ENCODE assay signal across 17 cellular contexts in genomic region chr17:28468781-28469180, GRCh38. TPM values are rescaled to one million over a fixed set of nuclear protein-coding genes. Genes with fewer than 3 reads are reported as not detected.
DNase-seq lines count a peak whose midpoint lies in the region; ATAC-seq and TF ChIP-seq lines count a peak whose summit lies in the region.
"Had no signal": no experiment of that assay in that cellular context is flagged by ENCODE, and none has a peak within 500 bp of the region (broad histone marks: within the 10 kb centered on the region; RNA-seq: fewer than 3 reads in every experiment).

No MANE protein-coding gene starts in this region.

- peaks cover 0 to 6% of the 10 kb centered on the region in 2 donors for H3K27me3 ChIP-seq in left lung

- peaks cover 14% of the 10 kb centered on the region for H3K4me1 Mint-ChIP-seq in activated CD8-positive, alpha-beta T cell treated with anti-CD3 and anti-CD28 coated beads for 36 hours (ENCODE audit: low read depth)
- H3K4me1 Mint-ChIP-seq in activated CD8-positive, alpha-beta T cell treated with anti-CD3 and anti-CD28 coated beads, Interleukin-2, amount 10 ng/mL, durations not matched to agents 7 days and 5 days (ENCODE audit: low read depth), result peaks cover 10% of the 10 kb centered on the region

- intact Hi-C loops in activated CD8-positive, alpha-beta T cell treated with anti-CD3 and anti-CD28 coated beads for 36 hours (cut with micrococcal nuclease), result no loop called here
- intact Hi-C loops in left lung (cut with DNase I), result no loop called here

- H3K9me3 ChIP-seq in left lung, result no peaks in the 10 kb centered on the region

- peaks cover 4% of the 10 kb centered on the region for H3K27me3 Mint-ChIP-seq in activated CD8-positive, alpha-beta T cell treated with anti-CD3 and anti-CD28 coated beads for 36 hours
- no peaks in the 10 kb centered on the region for H3K27me3 Mint-ChIP-seq in activated CD8-positive, alpha-beta T cell treated with anti-CD3 and anti-CD28 coated beads, Interleukin-2, amount 10 ng/mL, durations not matched to agents 7 days and 5 days (ENCODE audit: low read depth)

- no peaks in the 10 kb centered on the region for H3K36me3 ChIP-seq in left lung

- H3K27ac Mint-ChIP-seq in activated CD8-positive, alpha-beta T cell treated with anti-CD3 and anti-CD28 coated beads for 36 hours, result no peak overlapping the region
- H3K27ac Mint-ChIP-seq in activated CD8-positive, alpha-beta T cell treated with anti-CD3 and anti-CD28 coated beads, Interleukin-2, amount 10 ng/mL, durations not matched to agents 7 days and 5 days, result no peak overlapping the region
- H3K27ac Mint-ChIP-seq: T-helper 1 cell treated with Interleukin-12 subunit alpha and Interleukin-12 subunit beta and Interleukin-4 antibody, amounts not matched to agents 30 μg/mL and 1 μg/mL, for 36 hours had no signal

- no peak overlapping the region for H3K27ac ChIP-seq in left lung

- no peak for TF ChIP-seq CTCF in activated CD8-positive, alpha-beta T cell treated with anti-CD3 and anti-CD28 coated beads for 36 hours (IDR thresholded peaks at IDR 0.05)
- TF ChIP-seq CTCF in left lung (IDR thresholded peaks at IDR 0.05), result no peak

- H3K4me3 ChIP-seq in left lung, result no peak overlapping the region

- ATAC-seq in activated CD8-positive, alpha-beta T cell treated with anti-CD3 and anti-CD28 coated beads for 36 hours, result peak; percentile 74
- ATAC-seq in activated CD8-positive, alpha-beta T cell treated with anti-CD3 and anti-CD28 coated beads, Interleukin-2, amount 10 ng/mL, durations not matched to agents 7 days and 5 days, result no peak
- ATAC-seq in HG03175 (IDR thresholded peaks at IDR 0.05; ENCODE audit: unreplicated experiment) (peak; percentile 65), left lung (peak; percentile 43)

- CTCF ChIA-PET in activated CD8-positive, alpha-beta T cell treated with anti-CD3 and anti-CD28 coated beads for 36 hours (lab: Charles Lee), result no interaction called here
- CTCF ChIA-PET in activated CD8-positive, alpha-beta T cell treated with anti-CD3 and anti-CD28 coated beads, Interleukin-2, amount 10 ng/mL, durations not matched to agents 7 days and 5 days (lab: Charles Lee), result interaction anchor here (2.0 kb wide), 1 partner anchor 52 kb away, joined by 5 read pairs; no protein-coding TSS in a partner anchor
- CTCF ChIA-PET in HEK293T (lab: Yijun Ruan, JAX), result interaction anchor here (0.5 kb wide), 1 partner anchor 130 kb away, joined by 4 read pairs; no protein-coding TSS in a partner anchor

- H3K4me1 ChIP-seq in left lung, result peaks cover 0 to 25% of the 10 kb centered on the region in 2 donors

- H3K9me3 Mint-ChIP-seq in activated CD8-positive, alpha-beta T cell treated with anti-CD3 and anti-CD28 coated beads for 36 hours, result no peaks in the 10 kb centered on the region
- no peaks in the 10 kb centered on the region for H3K9me3 Mint-ChIP-seq in activated CD8-positive, alpha-beta T cell treated with anti-CD3 and anti-CD28 coated beads, Interleukin-2, amount 10 ng/mL, durations not matched to agents 7 days and 5 days (ENCODE audit: insufficient read depth)
- H3K9me3 Mint-ChIP-seq: T-helper 1 cell treated with Interleukin-12 subunit alpha and Interleukin-12 subunit beta and Interleukin-4 antibody, amounts not matched to agents 30 μg/mL and 1 μg/mL, for 36 hours had no signal

- DNase-seq in activated CD8-positive, alpha-beta T cell treated with anti-CD3 and anti-CD28 coated beads for 36 hours, result no peak
- no peak for DNase-seq in activated CD8-positive, alpha-beta T cell treated with anti-CD3 and anti-CD28 coated beads, Interleukin-2, amount 10 ng/mL, durations not matched to agents 7 days and 5 days
- DNase-seq in GM19240 (ENCODE audit: insufficient read length, low spot score) (peak; percentile 35), left lung (no peak), hepatic stellate cell (ENCODE audit: low spot score) (no peak), NCI-H526 (lab: John Stamatoyannopoulos, UW) (no peak), HEK293T (ENCODE audit: extremely low spot score) (no peak)
- DNase-seq: activated naive CD4-positive, alpha-beta T cell treated with anti-CD3 and anti-CD28 coated beads, Interleukin-2, amount 50 U/mL, for 16 hours; NCI-H345; stimulated activated CD4-positive, alpha-beta T cell treated with anti-CD3 and anti-CD28 coated beads, Interleukin-2, amount 100 ng/mL, for 24 hours had no signal

- H3K36me3 Mint-ChIP-seq in activated CD8-positive, alpha-beta T cell treated with anti-CD3 and anti-CD28 coated beads for 36 hours (ENCODE audit: low read depth), result no peaks in the 10 kb centered on the region
- no peaks in the 10 kb centered on the region for H3K36me3 Mint-ChIP-seq in activated CD8-positive, alpha-beta T cell treated with anti-CD3 and anti-CD28 coated beads, Interleukin-2, amount 10 ng/mL, durations not matched to agents 7 days and 5 days (ENCODE audit: low read depth)

- no peak overlapping the region for H3K4me3 Mint-ChIP-seq in activated CD8-positive, alpha-beta T cell treated with anti-CD3 and anti-CD28 coated beads for 36 hours
- H3K4me3 Mint-ChIP-seq in activated CD8-positive, alpha-beta T cell treated with anti-CD3 and anti-CD28 coated beads, Interleukin-2, amount 10 ng/mL, durations not matched to agents 7 days and 5 days, result no peak overlapping the region
- H3K4me3 Mint-ChIP-seq: T-helper 1 cell treated with Interleukin-12 subunit alpha and Interleukin-12 subunit beta and Interleukin-4 antibody, amounts not matched to agents 30 μg/mL and 1 μg/mL, for 36 hours had no signal

- POLR2A ChIA-PET in activated CD8-positive, alpha-beta T cell treated with anti-CD3 and anti-CD28 coated beads for 36 hours (lab: Charles Lee), result no interaction called here
- POLR2A ChIA-PET in activated CD8-positive, alpha-beta T cell treated with anti-CD3 and anti-CD28 coated beads, Interleukin-2, amount 10 ng/mL, durations not matched to agents 7 days and 5 days (lab: Charles Lee), result no interaction called here
- POLR2A ChIA-PET in HEK293T (lab: Yijun Ruan, JAX), result no interaction called here

TF ChIP-seq in HEK293T, 16 proteins besides CTCF, POLR2A, EP300 and RAD21:
- no peak for TF ChIP-seq ELF4 (IDR thresholded peaks at IDR 0.05)
- TF ChIP-seq PKNOX1 (IDR thresholded peaks at IDR 0.05), result no peak
- TF ChIP-seq ARNT (IDR thresholded peaks at IDR 0.05), result no peak
- no peak for TF ChIP-seq L3MBTL2 (conservative IDR thresholded peaks at IDR 0.05)
- TF ChIP-seq BHLHE40 (IDR thresholded peaks at IDR 0.05; ENCODE audit: borderline replicate concordance), result no peak
- no peak for TF ChIP-seq TARDBP (IDR thresholded peaks at IDR 0.05)
- TF ChIP-seq FOXA1 (IDR thresholded peaks at IDR 0.05), result no peak
- no peak for TF ChIP-seq NFRKB (IDR thresholded peaks at IDR 0.05)
- no peak for TF ChIP-seq SP1 (IDR thresholded peaks at IDR 0.05)
- TF ChIP-seq SUZ12 (IDR thresholded peaks at IDR 0.05), result no peak
- TF ChIP-seq FOXK2 (IDR thresholded peaks at IDR 0.05), result no peak
- TF ChIP-seq ZNF384 (IDR thresholded peaks at IDR 0.05), result no peak
- no peak for TF ChIP-seq LEF1 (IDR thresholded peaks at IDR 0.05; ENCODE audit: borderline replicate concordance)
- TF ChIP-seq HDGF (IDR thresholded peaks at IDR 0.05; ENCODE audit: borderline replicate concordance), result no peak
- TF ChIP-seq CTBP1 (IDR thresholded peaks at IDR 0.05; ENCODE audit: borderline replicate concordance), result no peak
- TF ChIP-seq FOXM1 (IDR thresholded peaks at IDR 0.05; ENCODE audit: borderline replicate concordance), result no peak

RNA-seq across cellular contexts. Expression of gene SLC13A2, which starts 4.7 kb away (rescaled TPM):
- not detected for total RNA-seq in activated CD8-positive, alpha-beta T cell treated with anti-CD3 and anti-CD28 coated beads for 36 hours
- total RNA-seq in activated CD8-positive, alpha-beta T cell treated with anti-CD3 and anti-CD28 coated beads, Interleukin-2, amount 10 ng/mL, durations not matched to agents 7 days and 5 days, result not detected
- total RNA-seq in left lung, result not detected
- total RNA-seq: HT1080, kidney epithelial cell, myocyte, RPMI7951, urinary bladder had no signal

RNA-seq across cellular contexts. Expression of gene FOXN1, which starts 37.4 kb away (rescaled TPM):
- total RNA-seq in activated CD8-positive, alpha-beta T cell treated with anti-CD3 and anti-CD28 coated beads for 36 hours, result not detected
- total RNA-seq in activated CD8-positive, alpha-beta T cell treated with anti-CD3 and anti-CD28 coated beads, Interleukin-2, amount 10 ng/mL, durations not matched to agents 7 days and 5 days, result not detected
- total RNA-seq in left lung, result under 1 TPM; 0.18 to 0.29 TPM
- total RNA-seq: HT1080, kidney epithelial cell, myocyte, RPMI7951 had no signal
